9 cellular contexts compared by ENCODE assay signal in genomic region chr19:41323023-41323422, GRCh38. TPM values are rescaled to one million over a fixed set of nuclear protein-coding genes. Genes with fewer than 3 reads are reported as not detected.
A peak's percentile ranks its signal among the peaks of the same experiment; 100 is the strongest.
DNase-seq lines count a peak whose midpoint lies in the region; ATAC-seq, FAIRE-seq and TF ChIP-seq lines count a peak whose summit lies in the region.
"Had no signal": no experiment of that assay in that cellular context is flagged by ENCODE, and none has a peak within 500 bp of the region (broad histone marks: within the 10 kb centered on the region; RNA-seq: fewer than 3 reads in every experiment).

No MANE protein-coding gene starts in this region.

- H2BK20ac ChIP-seq in H1 (ENCODE audit: low read length): no peak overlapping the region

- peak overlapping the region; percentile 97 for H3K27ac ChIP-seq in PC-3 (ENCODE audit: low read length)
- 0 out of 2 replicates have a peak overlapping the region, but pooled peaks have one; percentile 19 for H3K27ac ChIP-seq in H1 (ENCODE audit: low read depth, low read length)

- peaks cover 17% of the 10 kb centered on the region for H3K23me2 ChIP-seq in H1 (ENCODE audit: low read depth, low read length)

- FAIRE-seq in H1 (lab: Jason Lieb, UNC): no peak

- H3F3A ChIP-seq in PC-3 (ENCODE audit: low read length, unreplicated experiment): peaks cover 7% of the 10 kb centered on the region

- H3K9me3 ChIP-seq in BE2C (no peaks in the 10 kb centered on the region), PC-3 (ENCODE audit: low read length) (no peaks in the 10 kb centered on the region), H1 (ENCODE audit: insufficient read depth in 2 of 2, low read depth in 1 of 2, low read length in 1 of 2) (no peaks in the 10 kb centered on the region)

- H2BK12ac ChIP-seq in H1 (ENCODE audit: low read depth, low read length): peak overlapping the region; percentile 75; the same call in 1 of the 2 replicates

- peak overlapping the region; percentile 39 for H3K4me3 Mint-ChIP-seq in natural killer cell treated with Interleukin-12 subunit alpha and Interleukin-12 subunit beta and Interleukin-15 and Interleukin-18, amount 100 ng/mL, for 72 hours

- no peaks in the 10 kb centered on the region for H3K27me3 Mint-ChIP-seq in natural killer cell treated with Interleukin-12 subunit alpha and Interleukin-12 subunit beta and Interleukin-15 and Interleukin-18, amount 100 ng/mL, for 72 hours

- H2BK120ac ChIP-seq in H1 (replicated peaks; ENCODE audit: low read depth, low read length): no peak overlapping the region

- TF ChIP-seq CTCF in BE2C (IDR thresholded peaks at IDR 0.05; ENCODE audit: low read depth, low read length) (no peak), PC-3 (conservative IDR thresholded peaks at IDR 0.05; ENCODE audit: low read depth, low read length) (no peak), H1 (IDR thresholded peaks at IDR 0.05; ENCODE audit: control extremely low read depth in 1 of 3, insufficient read depth in 1 of 3, low read depth in 1 of 3, low read length in 3 of 3) (no peak)

- peak overlapping the region; percentile 85 to 92 for H3K27ac Mint-ChIP-seq in natural killer cell treated with Interleukin-12 subunit alpha and Interleukin-12 subunit beta and Interleukin-15 and Interleukin-18, amount 100 ng/mL, for 72 hours

- no peak overlapping the region for H3K56ac ChIP-seq in H1 (replicated peaks; ENCODE audit: insufficient read length, low read depth, low read length)

- peak overlapping the region; percentile 79 for H3K9ac ChIP-seq in PC-3 (ENCODE audit: low read length)
- no peak overlapping the region for H3K9ac ChIP-seq in H1 (replicated peaks in 1 of 4; ENCODE audit: extremely low read depth in 1 of 4, low read depth in 3 of 4, low read length in 3 of 4)

- no peak for TF ChIP-seq EP300 in H1 (IDR thresholded peaks at IDR 0.05; ENCODE audit: borderline replicate concordance in 1 of 2, low read depth in 2 of 2, low read length in 2 of 2)

- H4K20me1 ChIP-seq in PC-3 (ENCODE audit: low read length) (no peaks in the 10 kb centered on the region), H1 (replicated peaks in 1 of 2; ENCODE audit: control insufficient read depth in 1 of 2, insufficient read depth in 2 of 2, low read length in 2 of 2) (peaks cover 3 to 19% of the 10 kb centered on the region in 2 experiments)

- H3K9me2 ChIP-seq in PC-3 (replicated peaks; ENCODE audit: low read length): no peaks in the 10 kb centered on the region

- TF ChIP-seq POLR2A in H1 (IDR thresholded peaks at IDR 0.05; ENCODE audit: control extremely low read depth in 1 of 2, low read depth in 2 of 2, low read length in 2 of 2): no peak

- no peak overlapping the region for H3K14ac ChIP-seq in H1 (ENCODE audit: insufficient read length)

- CTCF ChIA-PET in PC-3 (lab: Charles Lee) (no interaction called here), H1 (lab: Charles Lee; ENCODE audit: partially characterized antibody) (interaction anchor here (1.1 to 2.5 kb wide), 8 partner anchors 12 to 104 kb away, joined by 3 to 15 read pairs (median 6); partner anchors contain the start of genes AXL, B9D2 and TGFB1)

- peak overlapping the region; percentile 81; the same call in 1 of the 2 replicates for H2BK15ac ChIP-seq in H1 (ENCODE audit: low read length)

- intact Hi-C loops in PC-3 (cut with micrococcal nuclease): no loop called here

- DNase-seq in BE2C: no peak
- no peak for DNase-seq in PC-3
- no peak for DNase-seq in H1 (ENCODE audit: low read depth in 1 of 2, low spot score in 2 of 2)
- DNase-seq in natural killer cell treated with Interleukin-12 subunit alpha and Interleukin-12 subunit beta and Interleukin-15 and Interleukin-18, amount 100 ng/mL, for 72 hours (ENCODE audit: low spot score): no peak
- no peak for DNase-seq in activated effector memory CD4-positive, alpha-beta T cell treated with anti-CD3 and anti-CD28 coated beads, Interleukin-2, amount 50 U/mL, for 16 hours
- no peak for DNase-seq in NCI-H526 (lab: John Stamatoyannopoulos, UW)
- DNase-seq: NCI-H1436 treated with DMSO at 0.1 percent for 48 hours had no signal

- no peak overlapping the region for H4K8ac ChIP-seq in H1 (ENCODE audit: extremely low read depth, insufficient read depth, low read length)

- peaks cover 60% of the 10 kb centered on the region for H3K4me1 ChIP-seq in BE2C
- H3K4me1 ChIP-seq in PC-3 (ENCODE audit: insufficient read depth, low read length): peaks cover 61% of the 10 kb centered on the region
- peaks cover 15 to 36% (median 22%) of the 10 kb centered on the region in 4 experiments for H3K4me1 ChIP-seq in H1 (replicated peaks in 1 of 4; ENCODE audit: control insufficient read depth in 3 of 4, insufficient read depth in 4 of 4, low read length in 3 of 4)

- H3K27me3 ChIP-seq in BE2C (no peaks in the 10 kb centered on the region), PC-3 (ENCODE audit: low read length) (no peaks in the 10 kb centered on the region), H1 (replicated peaks in 1 of 4; ENCODE audit: control insufficient read depth in 3 of 4, extremely low read depth in 1 of 4, insufficient read depth in 3 of 4, low read length in 3 of 4) (peaks cover 0 to 6% (median 0%) of the 10 kb centered on the region in 4 experiments; a peak in 3 of 7 replicates)

- peak overlapping the region; percentile 23; the same call in 1 of the 2 replicates for H3K4me3 ChIP-seq in BE2C (ENCODE audit: low read depth, low read length)
- no peak overlapping the region for H3K4me3 ChIP-seq in PC-3 (ENCODE audit: low read length)
- H3K4me3 ChIP-seq in H1 (ENCODE audit: extremely low read depth in 1 of 4, insufficient read depth in 2 of 4, low read depth in 3 of 4, low read length in 4 of 4): no peak overlapping the region

- H4K91ac ChIP-seq in H1 (replicated peaks; ENCODE audit: insufficient read length, low read length): no peak overlapping the region

- peak overlapping the region; percentile 72; the same call in 1 of the 2 replicates for H2BK5ac ChIP-seq in H1 (ENCODE audit: low read depth, low read length)

- peak overlapping the region; percentile 69 for H3K4me2 ChIP-seq in PC-3 (ENCODE audit: low read length)
- H3K4me2 ChIP-seq in H1 (ENCODE audit: insufficient read depth in 1 of 2, low read depth in 2 of 2, low read length in 2 of 2): no peak overlapping the region

- H3K36me3 ChIP-seq in BE2C (peaks cover 18% of the 10 kb centered on the region), PC-3 (ENCODE audit: low read depth, low read length) (peaks cover 3% of the 10 kb centered on the region; the same call in 1 of the 2 replicates), H1 (ENCODE audit: control insufficient read depth in 2 of 4, insufficient read depth in 4 of 4, low read length in 3 of 4) (peaks cover 5 to 17% (median 9%) of the 10 kb centered on the region in 4 experiments; a peak in 6 of 8 replicates)

- POLR2A ChIA-PET in PC-3 (lab: Charles Lee; ENCODE audit: unreplicated experiment): no interaction called here
- POLR2A ChIA-PET in H1 (lab: Charles Lee; ENCODE audit: partially characterized antibody): interaction anchor here (0.8 to 12.6 kb wide), 5 partner anchors 15 to 59 kb away, joined by 3 to 137 read pairs (median 7); partner anchors contain the start of genes CCDC97 and HNRNPUL1

- H3K23ac ChIP-seq in H1 (ENCODE audit: insufficient read length): no peak overlapping the region

- peaks cover 50 to 65% of the 10 kb centered on the region in 2 donors for H3K4me1 Mint-ChIP-seq in natural killer cell treated with Interleukin-12 subunit alpha and Interleukin-12 subunit beta and Interleukin-15 and Interleukin-18, amount 100 ng/mL, for 72 hours (ENCODE audit: low read depth in 2 of 2)

- no TSS peak for BruUV-seq in PC-3 (replicated peaks; lab: Mats Ljungman, UMichigan)

- H3K36me3 Mint-ChIP-seq in natural killer cell treated with Interleukin-12 subunit alpha and Interleukin-12 subunit beta and Interleukin-15 and Interleukin-18, amount 100 ng/mL, for 72 hours: peaks cover 7% of the 10 kb centered on the region

- peak overlapping the region; percentile 32 for H3K18ac ChIP-seq in H1 (ENCODE audit: extremely low read depth, low read length)

- ATAC-seq in PC-3 (no peak), HG03025 (IDR thresholded peaks at IDR 0.05; ENCODE audit: low FRiP score, unreplicated experiment) (no peak), GM19452 (IDR thresholded peaks at IDR 0.05; ENCODE audit: unreplicated experiment) (no peak)
- no peak for ATAC-seq in natural killer cell treated with Interleukin-12 subunit alpha and Interleukin-12 subunit beta and Interleukin-15 and Interleukin-18, amount 100 ng/mL, for 72 hours

- H3K79me1 ChIP-seq in H1 (ENCODE audit: low read depth, low read length): no peaks in the 10 kb centered on the region; the same call in 1 of the 2 replicates

- TF ChIP-seq RAD21 in H1 (IDR thresholded peaks at IDR 0.05 in 1 of 2, conservative IDR thresholded peaks at IDR 0.05 in 1 of 2; ENCODE audit: low read depth in 2 of 2, low read length in 2 of 2): no peak

- H3K9me3 Mint-ChIP-seq in natural killer cell treated with Interleukin-12 subunit alpha and Interleukin-12 subunit beta and Interleukin-15 and Interleukin-18, amount 100 ng/mL, for 72 hours: no peaks in the 10 kb centered on the region

- no peak overlapping the region for H2AFZ ChIP-seq in PC-3 (ENCODE audit: low read length)
- no peak overlapping the region for H2AFZ ChIP-seq in H1 (ENCODE audit: low read length)

- peaks cover 6% of the 10 kb centered on the region for H3K79me2 ChIP-seq in PC-3 (ENCODE audit: low read length)
- no peaks in the 10 kb centered on the region for H3K79me2 ChIP-seq in H1 (ENCODE audit: control insufficient read depth in 1 of 2, insufficient read depth in 2 of 2, low read length in 2 of 2)

- H3K4ac ChIP-seq in H1 (replicated peaks; ENCODE audit: insufficient read length, low read depth, low read length): no peak overlapping the region

- H4K5ac ChIP-seq in H1 (ENCODE audit: insufficient read length, low read depth, low read length): no peak overlapping the region

- H2AK5ac ChIP-seq in H1 (ENCODE audit: low read depth, low read length): no peak overlapping the region

- WGBS in H1 (ENCODE audit: extremely low coverage in 1 of 2, insufficient coverage in 1 of 2, insufficient read length in 1 of 2, insufficient replicate concordance in 2 of 2, low coverage in 1 of 2, low lambda C conversion rate in 2 of 2, missing lambda C conversion rate in 1 of 2), 2 experiments: 93% methylated on average over 7 of the region's 7 CpGs; no CpG with 5 or more reads in 1 of the 2 experiments

RNA-seq across cellular contexts. Expression of gene CCDC97, which starts 13.1 kb away (rescaled TPM):
- 54.0 TPM for polyA plus RNA-seq in BE2C (2012; ENCODE audit: insufficient read depth, insufficient read length, low read depth)
- total RNA-seq in PC-3 (2014; rRNA removed): 18.3 and 18.4 TPM in 2 replicates
- 21.1 and 27.1 TPM in 2 replicates for total RNA-seq in H1 (2021; fragmentation: NEBNext Ultra II Directional; extraction: Animal tissue kit (Norgen Biotek cat#: 25700))
- polyA plus RNA-seq in H1 (2011; rRNA removed): 19.8 and 32.6 TPM in 2 replicates
- 16.9 TPM for polyA plus RNA-seq in H1 (2011; cell fraction: cytosol; rRNA removed)
- polyA plus RNA-seq in H1 (2011; cell fraction: nucleus; rRNA removed): 18.7 TPM
- polyA plus RNA-seq in H1 (2012, experiment 1 of 2): 19.2 to 29.9 TPM (median 24.7 TPM) in 4 replicates
- polyA plus RNA-seq in H1 (2012, experiment 2 of 2): 20.4 TPM
- 15.6 TPM for polyA plus RNA-seq in H1 (2013, experiment 1 of 2)
- polyA plus RNA-seq in H1 (2013, experiment 2 of 2): 15.6 TPM
- polyA minus RNA-seq in H1 (2011; rRNA and poly(A)+ RNA removed): 9.2 and 13.4 TPM in 2 replicates
- polyA minus RNA-seq in H1 (2011; cell fraction: cytosol; rRNA and poly(A)+ RNA removed): 11.4 TPM
- polyA minus RNA-seq in H1 (2011; cell fraction: nucleus; rRNA and poly(A)+ RNA removed): 13.0 TPM
- 10 to 100 TPM; 52.5 to 56.2 TPM for total RNA-seq in natural killer cell treated with Interleukin-12 subunit alpha and Interleukin-12 subunit beta and Interleukin-15 and Interleukin-18, amount 100 ng/mL, for 72 hours

RNA-seq across cellular contexts. Expression of gene TGFB1, which starts 30.7 kb away (rescaled TPM):
- 115 TPM for polyA plus RNA-seq in BE2C (2012; ENCODE audit: insufficient read depth, insufficient read length, low read depth)
- total RNA-seq in PC-3 (2014; rRNA removed): 16.4 and 23.4 TPM in 2 replicates
- 10.6 and 12.2 TPM in 2 replicates for total RNA-seq in H1 (2021; fragmentation: NEBNext Ultra II Directional; extraction: Animal tissue kit (Norgen Biotek cat#: 25700))
- polyA plus RNA-seq in H1 (2011; rRNA removed): 1.7 and 6.5 TPM in 2 replicates
- 2.0 TPM for polyA plus RNA-seq in H1 (2011; cell fraction: cytosol; rRNA removed)
- 3.0 TPM for polyA plus RNA-seq in H1 (2011; cell fraction: nucleus; rRNA removed)
- 7.1 to 8.5 TPM (median 7.4 TPM) in 4 replicates for polyA plus RNA-seq in H1 (2012, experiment 1 of 2)
- polyA plus RNA-seq in H1 (2012, experiment 2 of 2): 7.1 TPM
- polyA plus RNA-seq in H1 (2013, experiment 1 of 2): 12.1 TPM
- polyA plus RNA-seq in H1 (2013, experiment 2 of 2): 12.7 TPM
- 0.88 and 5.4 TPM in 2 replicates for polyA minus RNA-seq in H1 (2011; rRNA and poly(A)+ RNA removed)
- 8.4 TPM for polyA minus RNA-seq in H1 (2011; cell fraction: cytosol; rRNA and poly(A)+ RNA removed)
- 2.1 TPM for polyA minus RNA-seq in H1 (2011; cell fraction: nucleus; rRNA and poly(A)+ RNA removed)
- total RNA-seq in natural killer cell treated with Interleukin-12 subunit alpha and Interleukin-12 subunit beta and Interleukin-15 and Interleukin-18, amount 100 ng/mL, for 72 hours: 100 to 1,000 TPM; 108 to 131 TPM

RNA-seq across cellular contexts. Expression of gene B9D2, which starts 40.9 kb away (rescaled TPM):
- 28.2 TPM for polyA plus RNA-seq in BE2C (2012; ENCODE audit: insufficient read depth, insufficient read length, low read depth)
- total RNA-seq in PC-3 (2014; rRNA removed): 3.8 and 4.4 TPM in 2 replicates
- total RNA-seq in H1 (2021; fragmentation: NEBNext Ultra II Directional; extraction: Animal tissue kit (Norgen Biotek cat#: 25700)): 4.9 and 5.0 TPM in 2 replicates
- polyA plus RNA-seq in H1 (2011; rRNA removed): 6.3 and 9.0 TPM in 2 replicates
- polyA plus RNA-seq in H1 (2011; cell fraction: cytosol; rRNA removed): 4.7 TPM
- polyA plus RNA-seq in H1 (2011; cell fraction: nucleus; rRNA removed): 5.1 TPM
- 4.9 to 6.4 TPM (median 5.6 TPM) in 4 replicates for polyA plus RNA-seq in H1 (2012, experiment 1 of 2)
- polyA plus RNA-seq in H1 (2012, experiment 2 of 2): 4.2 TPM
- polyA plus RNA-seq in H1 (2013, experiment 1 of 2): 2.8 TPM
- 3.0 TPM for polyA plus RNA-seq in H1 (2013, experiment 2 of 2)
- polyA minus RNA-seq in H1 (2011; rRNA and poly(A)+ RNA removed): 0.80 and 1.3 TPM in 2 replicates
- polyA minus RNA-seq in H1 (2011; cell fraction: cytosol; rRNA and poly(A)+ RNA removed): 3.4 TPM
- polyA minus RNA-seq in H1 (2011; cell fraction: nucleus; rRNA and poly(A)+ RNA removed): 2.2 TPM
- 1 to 10 TPM; 4.9 to 9.3 TPM for total RNA-seq in natural killer cell treated with Interleukin-12 subunit alpha and Interleukin-12 subunit beta and Interleukin-15 and Interleukin-18, amount 100 ng/mL, for 72 hours

RNA-seq across cellular contexts. Expression of gene TMEM91, which starts 53.3 kb away (rescaled TPM):
- 3.7 TPM for polyA plus RNA-seq in BE2C (2012; ENCODE audit: insufficient read depth, insufficient read length, low read depth)
- total RNA-seq in PC-3 (2014; rRNA removed): 2.4 and 3.6 TPM in 2 replicates
- 4.2 and 5.3 TPM in 2 replicates for total RNA-seq in H1 (2021; fragmentation: NEBNext Ultra II Directional; extraction: Animal tissue kit (Norgen Biotek cat#: 25700))
- 7.4 and 12.9 TPM in 2 replicates for polyA plus RNA-seq in H1 (2011; rRNA removed)
- 7.9 TPM for polyA plus RNA-seq in H1 (2011; cell fraction: cytosol; rRNA removed)
- 15.3 TPM for polyA plus RNA-seq in H1 (2011; cell fraction: nucleus; rRNA removed)
- polyA plus RNA-seq in H1 (2012, experiment 1 of 2): 3.8 to 10.2 TPM (median 7.9 TPM) in 4 replicates
- 13.7 TPM for polyA plus RNA-seq in H1 (2012, experiment 2 of 2)
- 6.7 TPM for polyA plus RNA-seq in H1 (2013, experiment 1 of 2)
- 6.5 TPM for polyA plus RNA-seq in H1 (2013, experiment 2 of 2)
- 2.3 and 9.6 TPM in 2 replicates for polyA minus RNA-seq in H1 (2011; rRNA and poly(A)+ RNA removed)
- polyA minus RNA-seq in H1 (2011; cell fraction: cytosol; rRNA and poly(A)+ RNA removed): 2.7 TPM
- 3.8 TPM for polyA minus RNA-seq in H1 (2011; cell fraction: nucleus; rRNA and poly(A)+ RNA removed)
- total RNA-seq in natural killer cell treated with Interleukin-12 subunit alpha and Interleukin-12 subunit beta and Interleukin-15 and Interleukin-18, amount 100 ng/mL, for 72 hours: 1 to 10 TPM; 4.7 to 6.7 TPM

RNA-seq across cellular contexts. Expression of gene HNRNPUL1, which starts 58.9 kb away (rescaled TPM):
- polyA plus RNA-seq in BE2C (2012; ENCODE audit: insufficient read depth, insufficient read length, low read depth): 344 TPM
- 158 and 198 TPM in 2 replicates for total RNA-seq in PC-3 (2014; rRNA removed)
- total RNA-seq in H1 (2021; fragmentation: NEBNext Ultra II Directional; extraction: Animal tissue kit (Norgen Biotek cat#: 25700)): 264 and 268 TPM in 2 replicates
- polyA plus RNA-seq in H1 (2011; rRNA removed): 99.5 and 157 TPM in 2 replicates
- 56.3 TPM for polyA plus RNA-seq in H1 (2011; cell fraction: cytosol; rRNA removed)
- polyA plus RNA-seq in H1 (2011; cell fraction: nucleus; rRNA removed): 88.3 TPM
- 160 to 208 TPM (median 194 TPM) in 4 replicates for polyA plus RNA-seq in H1 (2012, experiment 1 of 2)
- polyA plus RNA-seq in H1 (2012, experiment 2 of 2): 135 TPM
- polyA plus RNA-seq in H1 (2013, experiment 1 of 2): 206 TPM
- 213 TPM for polyA plus RNA-seq in H1 (2013, experiment 2 of 2)
- 91.8 and 93.7 TPM in 2 replicates for polyA minus RNA-seq in H1 (2011; rRNA and poly(A)+ RNA removed)
- 73.7 TPM for polyA minus RNA-seq in H1 (2011; cell fraction: cytosol; rRNA and poly(A)+ RNA removed)
- 84.1 TPM for polyA minus RNA-seq in H1 (2011; cell fraction: nucleus; rRNA and poly(A)+ RNA removed)
- 100 to 1,000 TPM; 248 to 319 TPM for total RNA-seq in natural killer cell treated with Interleukin-12 subunit alpha and Interleukin-12 subunit beta and Interleukin-15 and Interleukin-18, amount 100 ng/mL, for 72 hours
